In the genomic region with DNA sequence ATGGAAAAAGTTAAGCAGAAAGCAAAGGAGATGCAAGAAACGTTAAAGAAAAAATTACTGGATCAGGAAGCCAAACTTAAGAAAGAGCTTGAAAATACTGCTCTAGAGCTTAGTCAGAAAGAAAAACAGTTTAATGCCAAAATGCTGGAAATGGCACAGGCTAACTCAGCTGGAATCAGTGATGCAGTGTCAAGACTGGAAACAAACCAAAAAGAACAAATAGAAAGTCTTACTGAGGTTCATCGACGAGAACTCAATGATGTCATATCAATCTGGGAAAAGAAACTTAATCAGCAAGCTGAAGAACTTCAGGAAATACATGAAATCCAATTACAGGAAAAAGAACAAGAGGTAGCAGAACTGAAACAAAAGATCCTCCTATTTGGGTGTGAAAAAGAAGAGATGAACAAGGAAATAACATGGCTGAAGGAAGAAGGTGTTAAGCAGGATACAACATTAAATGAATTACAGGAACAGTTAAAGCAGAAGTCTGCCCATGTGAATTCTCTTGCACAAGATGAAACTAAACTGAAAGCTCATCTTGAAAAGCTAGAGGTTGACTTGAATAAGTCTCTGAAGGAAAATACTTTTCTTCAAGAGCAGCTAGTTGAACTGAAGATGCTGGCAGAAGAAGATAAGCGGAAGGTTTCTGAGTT, we compare ENCODE assay signal across 10 cellular contexts.
DNase-seq lines count a peak whose midpoint lies in the region; ATAC-seq and TF ChIP-seq lines count a peak whose summit lies in the region.
"Had no signal": no experiment of that assay in that cellular context is flagged by ENCODE, and none has a peak within 500 bp of the region (broad histone marks: within the 10 kb centered on the region; RNA-seq: fewer than 3 reads in every experiment).

No MANE protein-coding gene starts in this region.

- TF ChIP-seq CTCF in ascending aorta (IDR thresholded peaks at IDR 0.05) (no peak), SK-N-SH (IDR thresholded peaks at IDR 0.05) (no peak)

- no peak for TF ChIP-seq EP300 in SK-N-SH (IDR thresholded peaks at IDR 0.05; ENCODE audit: borderline replicate concordance in 1 of 2, low read depth in 1 of 2, low read length in 1 of 2)

- H3K9ac ChIP-seq in SK-N-SH, result no peak overlapping the region

- CTCF ChIA-PET in activated CD4-positive, alpha-beta memory T cell treated with anti-CD3 and anti-CD28 coated beads for 36 hours (lab: Charles Lee), result interaction anchor here (0.8 to 1.8 kb wide), 2 partner anchors 16 to 24 kb away, joined by 3 to 4 read pairs; no protein-coding TSS in a partner anchor
- CTCF ChIA-PET in activated CD4-positive, alpha-beta memory T cell treated with anti-CD3 and anti-CD28 coated beads, Interleukin-2, amount 10 ng/mL, durations not matched to agents 7 days and 5 days (lab: Charles Lee), result interaction anchor here (1.3 kb wide), 1 partner anchor 16 kb away, joined by 4 read pairs; no protein-coding TSS in a partner anchor
- CTCF ChIA-PET in SK-N-SH (lab: Yijun Ruan, JAX), result interaction anchor here (0.8 to 1.0 kb wide), 2 partner anchors 10 to 17 kb away, joined by 3 read pairs; no protein-coding TSS in a partner anchor

- no peaks in the 10 kb centered on the region for H3K9me3 Mint-ChIP-seq in activated CD4-positive, alpha-beta memory T cell treated with anti-CD3 and anti-CD28 coated beads for 36 hours
- no peaks in the 10 kb centered on the region for H3K9me3 Mint-ChIP-seq in activated CD4-positive, alpha-beta memory T cell treated with anti-CD3 and anti-CD28 coated beads, Interleukin-2, amount 10 ng/mL, durations not matched to agents 7 days and 5 days
- H3K9me3 Mint-ChIP-seq in stimulated activated effector memory CD8-positive, alpha-beta T cell treated with anti-CD3 and anti-CD28 coated beads, Interleukin-12 subunit alpha, Interleukin-12 subunit beta, amount 100 ng/mL, for 72 hours, result no peaks in the 10 kb centered on the region
- H3K9me3 Mint-ChIP-seq: GM23338 had no signal

- WGBS in SK-N-SH (ENCODE audit: low lambda C conversion rate), result 95% methylated on average over 4 of the region's 4 CpGs

- H3K4me3 ChIP-seq in ascending aorta (no peak overlapping the region), SK-N-SH (ENCODE audit: low read depth in 2 of 2, low read length in 1 of 2) (no peak overlapping the region)
- H3K4me3 ChIP-seq: GM23338 had no signal

- H3F3A ChIP-seq in SK-N-SH (replicated peaks; ENCODE audit: insufficient read depth), result no peaks in the 10 kb centered on the region

- no peaks in the 10 kb centered on the region for H3K9me3 ChIP-seq in ascending aorta
- no peaks in the 10 kb centered on the region for H3K9me3 ChIP-seq in SK-N-SH

- no peak for TF ChIP-seq RAD21 in SK-N-SH (IDR thresholded peaks at IDR 0.05; ENCODE audit: low read length)

- no peaks in the 10 kb centered on the region for H3K9me2 ChIP-seq in SK-N-SH

- peaks cover 4 to 53% of the 10 kb centered on the region in 2 donors for H3K4me1 ChIP-seq in ascending aorta
- H3K4me1 ChIP-seq in SK-N-SH (ENCODE audit: control insufficient read depth in 1 of 2, insufficient read depth in 2 of 2, low read depth in 1 of 2, low read length in 1 of 2), result no peaks in the 10 kb centered on the region; a peak in 1 of 4 replicates

- H3K36me3 ChIP-seq in ascending aorta (peaks cover 9 to 25% of the 10 kb centered on the region in 2 donors), SK-N-SH (replicated peaks in 1 of 2; ENCODE audit: control insufficient read depth in 1 of 2, insufficient read depth in 2 of 2, low read length in 1 of 2) (peaks cover 71 to 75% of the 10 kb centered on the region in 2 experiments)

- no peak for DNase-seq in activated CD4-positive, alpha-beta memory T cell treated with anti-CD3 and anti-CD28 coated beads for 36 hours
- no peak for DNase-seq in activated CD4-positive, alpha-beta memory T cell treated with anti-CD3 and anti-CD28 coated beads, Interleukin-2, amount 10 ng/mL, durations not matched to agents 7 days and 5 days
- no peak for DNase-seq in ascending aorta (ENCODE audit: low spot score in 2 of 2)
- DNase-seq in kidney glomerular epithelial cell (lab: John Stamatoyannopoulos, UW), result peak; percentile 63
- DNase-seq in stimulated activated effector memory CD8-positive, alpha-beta T cell treated with anti-CD3 and anti-CD28 coated beads, Interleukin-12 subunit alpha, Interleukin-12 subunit beta, amount 100 ng/mL, for 72 hours (ENCODE audit: low spot score in 2 of 2), result no peak
- DNase-seq in SK-N-SH, result no peak
- no peak for DNase-seq in activated CD4-positive, alpha-beta T cell treated with anti-CD3 and anti-CD28 coated beads, Interleukin-2, amount 50 U/mL, for 1 hour
- DNase-seq: activated naive CD4-positive, alpha-beta T cell treated with anti-CD3 and anti-CD28 coated beads, Interleukin-2, amount 50 U/mL, for 16 hours had no signal

- H3K27me3 ChIP-seq in ascending aorta (no peaks in the 10 kb centered on the region), SK-N-SH (ENCODE audit: insufficient read depth) (no peaks in the 10 kb centered on the region)

- intact Hi-C loops in activated CD4-positive, alpha-beta memory T cell treated with anti-CD3 and anti-CD28 coated beads for 36 hours (cut with micrococcal nuclease), result loop anchor here (5.0 to 10.0 kb wide), 4 partner anchors 38 to 842 kb away; a partner anchor contains a TSS
- intact Hi-C loops in ascending aorta (cut with DNase I), result loop anchor here (10.0 kb wide), 1 partner anchor 460 kb away; no protein-coding TSS in a partner anchor

- ATAC-seq in stimulated activated effector memory CD8-positive, alpha-beta T cell treated with anti-CD3 and anti-CD28 coated beads, Interleukin-12 subunit alpha, Interleukin-12 subunit beta, amount 100 ng/mL, for 72 hours, result no peak
- no peak for ATAC-seq in HG03571 (IDR thresholded peaks at IDR 0.05; ENCODE audit: unreplicated experiment)
- ATAC-seq: GM23338 had no signal

- H3K27me3 Mint-ChIP-seq in activated CD4-positive, alpha-beta memory T cell treated with anti-CD3 and anti-CD28 coated beads for 36 hours, result no peaks in the 10 kb centered on the region
- no peaks in the 10 kb centered on the region for H3K27me3 Mint-ChIP-seq in activated CD4-positive, alpha-beta memory T cell treated with anti-CD3 and anti-CD28 coated beads, Interleukin-2, amount 10 ng/mL, durations not matched to agents 7 days and 5 days

- no peaks in the 10 kb centered on the region for H4K20me1 ChIP-seq in SK-N-SH (ENCODE audit: insufficient read depth)

- no peaks in the 10 kb centered on the region for H3K79me2 ChIP-seq in SK-N-SH (ENCODE audit: insufficient read depth)

- no peak overlapping the region for H3K4me3 Mint-ChIP-seq in activated CD4-positive, alpha-beta memory T cell treated with anti-CD3 and anti-CD28 coated beads for 36 hours
- no peak overlapping the region for H3K4me3 Mint-ChIP-seq in activated CD4-positive, alpha-beta memory T cell treated with anti-CD3 and anti-CD28 coated beads, Interleukin-2, amount 10 ng/mL, durations not matched to agents 7 days and 5 days
- H3K4me3 Mint-ChIP-seq in stimulated activated effector memory CD8-positive, alpha-beta T cell treated with anti-CD3 and anti-CD28 coated beads, Interleukin-12 subunit alpha, Interleukin-12 subunit beta, amount 100 ng/mL, for 72 hours, result peak overlapping the region; percentile 6
- H3K4me3 Mint-ChIP-seq: GM23338 had no signal

- H3K27ac ChIP-seq in ascending aorta, result peak overlapping the region; percentile 37 to 66
- no peak overlapping the region for H3K27ac ChIP-seq in SK-N-SH (ENCODE audit: low read depth in 2 of 2, low read length in 1 of 2)

- H3K4me2 ChIP-seq in SK-N-SH, result no peak overlapping the region
- H3K4me2 ChIP-seq: GM23338 had no signal

- H3K4me1 Mint-ChIP-seq in activated CD4-positive, alpha-beta memory T cell treated with anti-CD3 and anti-CD28 coated beads for 36 hours (ENCODE audit: low read depth), result peaks cover 43% of the 10 kb centered on the region
- H3K4me1 Mint-ChIP-seq in activated CD4-positive, alpha-beta memory T cell treated with anti-CD3 and anti-CD28 coated beads, Interleukin-2, amount 10 ng/mL, durations not matched to agents 7 days and 5 days, result peaks cover 40% of the 10 kb centered on the region
- peaks cover 55% of the 10 kb centered on the region for H3K4me1 Mint-ChIP-seq in stimulated activated effector memory CD8-positive, alpha-beta T cell treated with anti-CD3 and anti-CD28 coated beads, Interleukin-12 subunit alpha, Interleukin-12 subunit beta, amount 100 ng/mL, for 72 hours
- H3K4me1 Mint-ChIP-seq: GM23338 had no signal

- H3K27ac Mint-ChIP-seq in activated CD4-positive, alpha-beta memory T cell treated with anti-CD3 and anti-CD28 coated beads for 36 hours, result peak overlapping the region; percentile 73
- no peak overlapping the region for H3K27ac Mint-ChIP-seq in activated CD4-positive, alpha-beta memory T cell treated with anti-CD3 and anti-CD28 coated beads, Interleukin-2, amount 10 ng/mL, durations not matched to agents 7 days and 5 days
- H3K27ac Mint-ChIP-seq in stimulated activated effector memory CD8-positive, alpha-beta T cell treated with anti-CD3 and anti-CD28 coated beads, Interleukin-12 subunit alpha, Interleukin-12 subunit beta, amount 100 ng/mL, for 72 hours, result peak overlapping the region; percentile 23
- H3K27ac Mint-ChIP-seq: GM23338 had no signal

- POLR2A ChIA-PET in activated CD4-positive, alpha-beta memory T cell treated with anti-CD3 and anti-CD28 coated beads for 36 hours (lab: Charles Lee), result no interaction called here
- POLR2A ChIA-PET in activated CD4-positive, alpha-beta memory T cell treated with anti-CD3 and anti-CD28 coated beads, Interleukin-2, amount 10 ng/mL, durations not matched to agents 7 days and 5 days (lab: Charles Lee), result interaction anchor here (1.5 kb wide), 1 partner anchor 332 kb away, joined by 3 read pairs; a partner anchor contains a TSS
- POLR2A ChIA-PET in SK-N-SH (lab: Yijun Ruan, JAX), result no interaction called here

- peaks cover 54% of the 10 kb centered on the region for H3K36me3 Mint-ChIP-seq in activated CD4-positive, alpha-beta memory T cell treated with anti-CD3 and anti-CD28 coated beads for 36 hours
- peaks cover 68% of the 10 kb centered on the region for H3K36me3 Mint-ChIP-seq in activated CD4-positive, alpha-beta memory T cell treated with anti-CD3 and anti-CD28 coated beads, Interleukin-2, amount 10 ng/mL, durations not matched to agents 7 days and 5 days (ENCODE audit: low read depth)
- peaks cover 100% of the 10 kb centered on the region for H3K36me3 Mint-ChIP-seq in stimulated activated effector memory CD8-positive, alpha-beta T cell treated with anti-CD3 and anti-CD28 coated beads, Interleukin-12 subunit alpha, Interleukin-12 subunit beta, amount 100 ng/mL, for 72 hours

- H2AFZ ChIP-seq in SK-N-SH (ENCODE audit: low read depth), result no peak overlapping the region
- H2AFZ ChIP-seq: GM23338 had no signal

TF ChIP-seq in SK-N-SH, 30 proteins besides CTCF, POLR2A, EP300 and RAD21 (continues in another document):
- no peak for TF ChIP-seq CHD2 (IDR thresholded peaks at IDR 0.05; ENCODE audit: low read length, partially characterized antibody)
- TF ChIP-seq RXRA (IDR thresholded peaks at IDR 0.05; ENCODE audit: borderline replicate concordance, low read depth), result no peak
- TF ChIP-seq MEF2A (IDR thresholded peaks at IDR 0.05; ENCODE audit: borderline replicate concordance, low read depth), result no peak

Comparison
In these comparisons a context has a peak if more than half of its experiments do, and no peak if none do; other contexts are left out.
1. H3K27ac ChIP-seq: peak in ascending aorta (2 of 2); none in SK-N-SH (0 of 2).